10 cellular contexts compared by ENCODE assay signal in the genomic region with DNA sequence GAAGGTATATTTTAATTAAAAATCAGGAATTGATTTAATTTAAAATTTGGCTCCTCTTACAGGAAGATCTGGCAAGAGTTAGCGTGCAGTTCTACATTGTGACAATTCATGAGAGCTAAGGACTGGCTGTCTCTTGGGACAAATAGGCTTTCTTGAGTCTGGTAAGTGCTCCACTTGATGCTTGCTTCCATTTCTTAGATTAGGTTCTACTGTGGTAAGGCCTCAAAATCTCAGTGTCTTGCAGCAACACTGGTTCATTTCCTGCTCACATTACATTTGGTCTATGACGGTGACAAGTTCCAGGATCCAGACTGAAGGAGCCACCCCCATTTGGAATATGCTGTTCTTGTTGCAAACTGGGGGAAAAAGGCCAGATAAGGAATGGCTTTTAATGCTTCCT. TPM values are rescaled to one million over a fixed set of nuclear protein-coding genes. Genes with fewer than 3 reads are reported as not detected.
DNase-seq lines count a peak whose midpoint lies in the region; ATAC-seq and TF ChIP-seq lines count a peak whose summit lies in the region.
"Not testable (repeated sequence)": the region's sequence is repeated elsewhere in the genome, so short reads cannot be mapped to it uniquely, and the experiment has no call there.
"Had no signal": no experiment of that assay in that cellular context is flagged by ENCODE, and none has a peak within 500 bp of the region (broad histone marks: within the 10 kb centered on the region; RNA-seq: fewer than 3 reads in every experiment).

No MANE protein-coding gene starts in this region.

- H3K9me2 ChIP-seq in SK-N-SH = not testable (repeated sequence)

- ATAC-seq in HG02759 (IDR thresholded peaks at IDR 0.05; ENCODE audit: unreplicated experiment) = peak; percentile 23
- ATAC-seq in activated naive CD8-positive, alpha-beta T cell treated with anti-CD3 and anti-CD28 coated beads, Interleukin-2, amount 50 U/mL, for 24 hours = not testable (repeated sequence)
- peak; percentile 17 for ATAC-seq in memory B cell (ENCODE audit: low read depth)

- H3K9ac ChIP-seq in ES-I3 (ENCODE audit: low read depth, low read length) = peak overlapping the region; percentile 30; the same call in 1 of the 2 replicates
- peak overlapping the region; percentile 60; the same call in 1 of the 2 replicates for H3K9ac ChIP-seq in SK-N-SH

- H3K4me3 Mint-ChIP-seq in activated naive CD8-positive, alpha-beta T cell treated with anti-CD3 and anti-CD28 coated beads, Interleukin-2, amount 50 U/mL, for 24 hours = peak overlapping the region; percentile 74
- H3K4me3 Mint-ChIP-seq in memory B cell = peak overlapping the region; percentile 95

- peaks cover 14% of the 10 kb centered on the region for H3K4me1 Mint-ChIP-seq in activated naive CD8-positive, alpha-beta T cell treated with anti-CD3 and anti-CD28 coated beads, Interleukin-2, amount 50 U/mL, for 24 hours
- peaks cover 15% of the 10 kb centered on the region for H3K4me1 Mint-ChIP-seq in memory B cell

- TF ChIP-seq POLR2A in erythroblast (IDR thresholded peaks at IDR 0.05; ENCODE audit: low read length); spleen (IDR thresholded peaks at IDR 0.05): not testable (repeated sequence)

- BruUV-seq in A673 (replicated peaks; lab: Mats Ljungman, UMichigan) = not testable (repeated sequence)

- not testable (repeated sequence) for TF ChIP-seq CTCF in A673 (conservative IDR thresholded peaks at IDR 0.05; ENCODE audit: low read depth, low read length); SK-N-SH (IDR thresholded peaks at IDR 0.05); spleen (IDR thresholded peaks at IDR 0.05 in 8 of 11, conservative IDR thresholded peaks at IDR 0.05 in 3 of 11)

- 82% methylated on average over 2 of the region's 2 CpGs for whole genome bisulfite sequencing in SK-N-SH (ENCODE audit: low lambda C conversion rate)
- WGBS in spleen, 5 donors = 50 to 71% (median 63%) methylated on average over 1 to 2 of the region's 2 CpGs

- H3F3A ChIP-seq in SK-N-SH (replicated peaks; ENCODE audit: insufficient read depth) = not testable (repeated sequence)

- not testable (repeated sequence) for H3K27me3 ChIP-seq in A673 (replicated peaks; ENCODE audit: insufficient read depth, low read depth, low read length, poor library complexity); SK-N-SH (ENCODE audit: insufficient read depth); spleen (replicated peaks in 1 of 7)

- peak overlapping the region; percentile 78; the same call in 1 of the 2 replicates for H2AFZ ChIP-seq in SK-N-SH (ENCODE audit: low read depth)

- POLR2A ChIA-PET in A673 (lab: Charles Lee; ENCODE audit: low non-redundant PET); SK-N-SH (lab: Yijun Ruan, JAX): not testable (repeated sequence)

- peak overlapping the region; percentile 61 for H3K27ac ChIP-seq in A673 (ENCODE audit: low read depth, low read length, poor library complexity, severe bottlenecking)
- H3K27ac ChIP-seq in SK-N-SH (ENCODE audit: low read depth in 2 of 2, low read length in 1 of 2) = peak overlapping the region in 1 of 2 experiments; percentile 61; a peak in 1 of 4 replicates
- H3K27ac ChIP-seq in spleen = peak overlapping the region in 4 of 8 donors; percentile 58 to 76 (median 72)

- H3K79me2 ChIP-seq in SK-N-SH (ENCODE audit: insufficient read depth) = peaks cover 11% of the 10 kb centered on the region; the same call in 1 of the 2 replicates

- H3K4me2 ChIP-seq in SK-N-SH = peak overlapping the region; percentile 67

- H3K9me3 ChIP-seq in A673 (ENCODE audit: low read depth, low read length, poor library complexity, severe bottlenecking); ES-I3 (ENCODE audit: control insufficient read depth, insufficient read depth, low read length); SK-N-SH; spleen: not testable (repeated sequence)

- TF ChIP-seq EP300 in SK-N-SH (IDR thresholded peaks at IDR 0.05; ENCODE audit: borderline replicate concordance in 1 of 2, low read depth in 1 of 2, low read length in 1 of 2) = not testable (repeated sequence)

- H3K27me3 Mint-ChIP-seq in activated naive CD8-positive, alpha-beta T cell treated with anti-CD3 and anti-CD28 coated beads, Interleukin-2, amount 50 U/mL, for 24 hours; memory B cell: not testable (repeated sequence)

- peak overlapping the region; percentile 77 for H3K27ac Mint-ChIP-seq in activated naive CD8-positive, alpha-beta T cell treated with anti-CD3 and anti-CD28 coated beads, Interleukin-2, amount 50 U/mL, for 24 hours
- H3K27ac Mint-ChIP-seq in memory B cell = peak overlapping the region; percentile 89

- intact Hi-C loops in A673 (cut with micrococcal nuclease; ENCODE audit: unreplicated experiment); spleen (cut with DNase I; ENCODE audit: low total_unique reads): not testable (repeated sequence)

- H3K4me1 ChIP-seq in A673 (ENCODE audit: insufficient read depth, low read length, poor library complexity, severe bottlenecking); ES-I3 (ENCODE audit: insufficient read depth, low read length); SK-N-SH (ENCODE audit: control insufficient read depth in 1 of 2, insufficient read depth in 2 of 2, low read depth in 1 of 2, low read length in 1 of 2); spleen: not testable (repeated sequence)

- not testable (repeated sequence) for H4K20me1 ChIP-seq in SK-N-SH (ENCODE audit: insufficient read depth)

- H3K36me3 Mint-ChIP-seq in activated naive CD8-positive, alpha-beta T cell treated with anti-CD3 and anti-CD28 coated beads, Interleukin-2, amount 50 U/mL, for 24 hours (ENCODE audit: low read depth); memory B cell: not testable (repeated sequence)

- not testable (repeated sequence) for H3K9me3 Mint-ChIP-seq in activated naive CD8-positive, alpha-beta T cell treated with anti-CD3 and anti-CD28 coated beads, Interleukin-2, amount 50 U/mL, for 24 hours; memory B cell

- not testable (repeated sequence) for H3K36me3 ChIP-seq in A673 (ENCODE audit: insufficient read depth, low read length, poor library complexity, severe bottlenecking); ES-I3 (ENCODE audit: insufficient read depth, low read length); SK-N-SH (replicated peaks in 1 of 2; ENCODE audit: control insufficient read depth in 1 of 2, insufficient read depth in 2 of 2, low read length in 1 of 2); spleen

- CTCF ChIA-PET in A673 (lab: Charles Lee); SK-N-SH (lab: Yijun Ruan, JAX): not testable (repeated sequence)

- DNase-seq in A673 (ENCODE audit: low spot score) (peak; percentile 31), erythroblast (lab: John Stamatoyannopoulos, UW) (peak; percentile 33 to 50)
- not testable (repeated sequence) for DNase-seq in SK-N-SH; activated naive CD8-positive, alpha-beta T cell treated with anti-CD3 and anti-CD28 coated beads, Interleukin-2, amount 50 U/mL, for 24 hours; memory B cell (ENCODE audit: low spot score in 2 of 2); spleen

- H3K4me3 ChIP-seq in A673 (ENCODE audit: low read depth, low read length, poor library complexity, severe bottlenecking) (peak overlapping the region; percentile 52), spleen (peak overlapping the region in 6 of 8 donors; percentile 25 to 71 (median 41))
- not testable (repeated sequence) for H3K4me3 ChIP-seq in SK-N-SH (ENCODE audit: low read depth in 2 of 2, low read length in 1 of 2)

- not testable (repeated sequence) for TF ChIP-seq RAD21 in SK-N-SH (IDR thresholded peaks at IDR 0.05; ENCODE audit: low read length)

RNA-seq across cellular contexts. Expression of a gene that starts 7.1 kb away (rescaled TPM):
- total RNA-seq in A673 (2021) (1.2 and 1.5 TPM in 2 replicates), spleen (10 to 100 TPM in 1 of 7 donors, 1 to 10 TPM in 6; 3.5 to 10.3 (median 4.8) TPM)
- polyA plus RNA-seq in SK-N-SH (2012; rRNA removed) (0.74 and 1.2 TPM in 2 replicates), spleen (1 to 10 TPM; 5.3 to 9.5 (median 9.1) TPM)
- 1.2 TPM in 2 replicates for polyA plus RNA-seq in SK-N-SH (2012; cell fraction: cytosol; rRNA removed)
- 0.63 and 1.2 TPM in 2 replicates for polyA plus RNA-seq in SK-N-SH (2012; cell fraction: nucleus; rRNA removed)
- total RNA-seq: cardiac muscle cell, transverse colon had no signal
